Comparison of ENCODE assay signal across 21 cellular contexts in the genomic region with DNA sequence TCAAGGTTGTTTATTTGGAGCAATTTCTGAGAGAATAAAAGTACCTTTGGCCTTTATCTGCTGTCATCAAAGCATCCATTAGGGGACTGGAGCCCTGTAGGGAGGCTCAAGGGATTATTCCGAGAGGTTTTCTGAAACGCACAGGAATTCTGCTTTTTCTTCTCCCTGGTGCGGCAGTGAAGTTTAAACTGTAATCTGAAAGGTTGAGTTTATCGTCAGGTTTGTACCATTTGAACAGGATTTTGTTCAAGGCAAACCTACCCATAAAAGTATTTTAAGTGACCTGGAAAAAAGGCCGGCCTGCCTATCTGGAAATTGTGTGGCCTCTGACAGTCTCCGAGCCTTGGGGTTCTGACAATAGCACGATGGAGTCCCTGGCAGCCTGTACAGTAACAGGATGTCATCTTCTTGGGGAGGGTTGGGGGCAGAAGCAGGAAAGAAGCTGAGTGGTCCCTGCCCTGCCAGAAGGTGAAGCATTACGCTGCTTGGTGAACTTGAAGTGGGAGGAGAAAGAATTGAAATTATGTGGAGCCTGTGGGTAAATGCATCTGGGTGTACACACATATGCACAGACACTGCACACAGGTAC.
"Had no signal": no experiment of that assay in that cellular context is flagged by ENCODE, and none has a peak within 500 bp of the region (broad histone marks: within the 10 kb centered on the region; RNA-seq: fewer than 3 reads in every experiment).

No MANE protein-coding gene starts in this region.

- H3K9ac ChIP-seq: KMS-11 had no signal

- DNase-seq: activated CD4-positive, alpha-beta T cell treated with anti-CD3 and anti-CD28 coated beads for 48 hours; activated CD4-positive, alpha-beta T cell treated with anti-CD3 and anti-CD28 coated beads, Interleukin-2, amount 50 U/mL, for 4 hours; activated CD4-positive, CD25-positive, alpha-beta regulatory T cell treated with anti-CD3 and anti-CD28 coated beads, Interleukin-2, amount 50 U/mL, for 72 hours; activated CD8-positive, alpha-beta memory T cell treated with anti-CD3 and anti-CD28 coated beads, Interleukin-2, amount 50 U/mL, for 48 hours; activated CD8-positive, alpha-beta T cell treated with anti-CD3 and anti-CD28 coated beads, Interleukin-2, amount 10 ng/mL, durations not matched to agents 7 days and 5 days; activated naive CD4-positive, alpha-beta T cell treated with anti-CD3 and anti-CD28 coated beads, Interleukin-2, amount 50 U/mL, for 16 hours; activated naive CD8-positive, alpha-beta T cell treated with anti-CD3 and anti-CD28 coated beads, Interleukin-2, amount 10 ng/mL, durations not matched to agents 7 days and 5 days; activated T-cell treated with anti-CD3 and anti-CD28 coated beads, Interleukin-2, amount 50 U/mL, for 1 hour; aorta; NCI-H1092; NCI-H1930; NCI-H2171; NCI-H510A; NCI-H69; PC-3; SHP77 treated with DMSO at 0.1 percent for 48 hours; T-helper 17 cell; T-helper 9 cell had no signal

- H3K4me3 ChIP-seq: breast epithelium had no signal

- H3K27me3 ChIP-seq: breast epithelium had no signal

- FAIRE-seq: RCC 7860 had no signal

- H3K4me1 ChIP-seq: breast epithelium had no signal

- H3K9me3 ChIP-seq: breast epithelium had no signal

- ATAC-seq: activated CD8-positive, alpha-beta T cell treated with anti-CD3 and anti-CD28 coated beads, Interleukin-2, amount 10 ng/mL, durations not matched to agents 7 days and 5 days; PC-3; T-helper 17 cell had no signal

- H3K36me3 ChIP-seq: breast epithelium had no signal

- H3K4me2 ChIP-seq: KMS-11 had no signal

- H3K27ac ChIP-seq: breast epithelium, KMS-11 had no signal
